Comparison of ENCODE assay signal across 18 cellular contexts in the genomic region with DNA sequence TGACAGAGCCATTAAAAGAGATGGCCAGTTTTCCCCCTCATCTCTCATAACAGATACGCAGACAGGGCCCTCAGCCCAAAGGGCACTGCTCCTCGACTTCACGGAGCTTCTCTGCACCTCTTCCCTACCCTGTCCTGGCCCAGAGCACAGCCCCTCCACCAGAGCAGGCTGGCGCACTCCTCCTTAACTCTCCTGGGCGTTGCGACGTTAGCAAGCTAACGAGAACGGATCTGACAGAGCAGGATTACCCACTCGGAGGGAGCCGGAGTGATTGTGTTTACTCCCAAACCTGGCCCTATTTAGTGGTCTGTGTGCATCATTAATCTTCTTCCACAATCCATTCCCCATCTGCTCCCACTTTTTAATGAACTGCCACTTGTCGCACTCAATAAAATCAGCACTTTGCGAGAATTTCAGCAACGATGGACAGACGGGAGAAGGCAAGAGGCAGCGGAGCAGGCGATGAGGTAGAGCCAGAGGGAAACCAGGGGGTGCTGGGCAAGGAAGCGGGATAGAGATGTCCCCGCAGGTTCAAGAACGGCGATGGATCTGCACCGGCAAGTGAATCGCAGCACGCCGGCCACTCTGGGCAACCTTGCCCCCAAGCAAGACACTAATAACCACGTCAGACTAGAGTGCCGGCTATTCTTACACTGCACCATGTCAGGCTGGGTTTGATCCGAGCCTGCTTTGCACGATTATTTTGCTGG.
DNase-seq lines count a peak whose midpoint lies in the region; ATAC-seq lines count a peak whose summit lies in the region.
"Had no signal": no experiment of that assay in that cellular context is flagged by ENCODE, and none has a peak within 500 bp of the region (broad histone marks: within the 10 kb centered on the region; RNA-seq: fewer than 3 reads in every experiment).

No MANE protein-coding gene starts in this region.

- H3K18ac ChIP-seq in neuronal stem cell (ENCODE audit: low read length): peak overlapping the region; percentile 59

- no peak overlapping the region for H3K23ac ChIP-seq in neuronal stem cell (ENCODE audit: low read depth, low read length, poor library complexity)

- H3K14ac ChIP-seq in neuronal stem cell (ENCODE audit: low read length): no peak overlapping the region

- no peaks in the 10 kb centered on the region for H3K36me3 ChIP-seq in neuronal stem cell (replicated peaks in 1 of 2; ENCODE audit: control insufficient read depth in 2 of 2, insufficient read depth in 2 of 2, low read length in 2 of 2)

- no peak overlapping the region for H3K27ac ChIP-seq in neuronal stem cell (replicated peaks; ENCODE audit: low read length)

- no peak for ATAC-seq in left cardiac atrium
- ATAC-seq: GM12878, SK-N-SH treated with all-trans-retinoic acid at 6 μM for 48 hours had no signal

- H2AFZ ChIP-seq in neuronal stem cell (ENCODE audit: low read length): no peak overlapping the region

- H2BK15ac ChIP-seq in neuronal stem cell (ENCODE audit: low read length): no peak overlapping the region

- no CpG with 5 or more reads among the region's 29 CpGs for WGBS in neuronal stem cell (ENCODE audit: extremely low coverage in 2 of 2, insufficient read length in 2 of 2, insufficient replicate concordance in 1 of 2), 2 donors

- H4K91ac ChIP-seq in neuronal stem cell (ENCODE audit: low read depth, low read length, poor library complexity): no peak overlapping the region

- H3K9me3 ChIP-seq in neuronal stem cell (replicated peaks in 1 of 2; ENCODE audit: control insufficient read depth in 2 of 2, insufficient read depth in 1 of 2, low read depth in 1 of 2, low read length in 2 of 2): no peaks in the 10 kb centered on the region

- no peak overlapping the region for H2BK12ac ChIP-seq in neuronal stem cell (ENCODE audit: low read length)

- no peak overlapping the region for H3K4ac ChIP-seq in neuronal stem cell (ENCODE audit: low read length)

- DNase-seq in cardiac septum (ENCODE audit: low spot score) (peak; percentile 59), left cardiac atrium (no peak), NCI-H82 (lab: John Stamatoyannopoulos, UW) (peak; percentile 94), neuronal stem cell (ENCODE audit: low spot score) (no peak), NCI-H2227 treated with DMSO at 0.1 percent for 48 hours (lab: John Stamatoyannopoulos, UW) (no peak), HK-2 (ENCODE audit: unreplicated experiment) (no peak), NCI-H146 (lab: John Stamatoyannopoulos, UW) (no peak), DMS53 (lab: John Stamatoyannopoulos, UW) (no peak)
- DNase-seq: DMS153, HCEC 1CT, KBM-7, NCI-H1048, NCI-H187 treated with DMSO at 0.1 percent for 48 hours, NCI-H345, NCI-H748 treated with DMSO at 0.1 percent for 48 hours, SHP77 had no signal

- no peaks in the 10 kb centered on the region for H3K79me1 ChIP-seq in neuronal stem cell (ENCODE audit: low read depth, low read length)

- no peak overlapping the region for H4K8ac ChIP-seq in neuronal stem cell (ENCODE audit: low read depth, low read length)

- no peak overlapping the region for H3K4me3 ChIP-seq in neuronal stem cell (ENCODE audit: low read length in 2 of 2)
- H3K4me3 ChIP-seq: GM12878 had no signal

- H2AK5ac ChIP-seq in neuronal stem cell (ENCODE audit: low read depth, low read length): no peak overlapping the region

- no peak overlapping the region for H3K4me2 ChIP-seq in neuronal stem cell (ENCODE audit: insufficient read depth, low read length, poor library complexity, severe bottlenecking)

- H2BK5ac ChIP-seq in neuronal stem cell (ENCODE audit: low read length): no peak overlapping the region

- intact Hi-C loops in cardiac septum (cut with DNase I) (no loop called here), left cardiac atrium (cut with DNase I) (no loop called here)

- H3K27me3 ChIP-seq in neuronal stem cell (ENCODE audit: control insufficient read depth in 3 of 3, insufficient read depth in 3 of 3, low read depth in 1 of 3, low read length in 3 of 3): peaks cover 0 to 2% (median 0%) of the 10 kb centered on the region in 3 experiments

- no peaks in the 10 kb centered on the region for H3K4me1 ChIP-seq in neuronal stem cell (ENCODE audit: control insufficient read depth in 2 of 2, insufficient read depth in 1 of 2, low read depth in 1 of 2, low read length in 2 of 2)

- H2BK120ac ChIP-seq in neuronal stem cell (ENCODE audit: low read depth, low read length): no peak overlapping the region

- no peak overlapping the region for H3K9ac ChIP-seq in neuronal stem cell (ENCODE audit: low read depth, low read length, poor library complexity)

Comparison
In these comparisons a context has a peak if more than half of its experiments do, and no peak if none do; other contexts are left out.
1. DNase-seq: peak in cardiac septum (single experiment) and NCI-H82 (single experiment); none in left cardiac atrium (single experiment), neuronal stem cell (single experiment), NCI-H2227 treated with DMSO at 0.1 percent for 48 hours (single experiment), HK-2 (single experiment), NCI-H146 (single experiment) and DMS53 (single experiment).